In genomic region chr20:32354592-32355416, GRCh38 we compare ENCODE assay signal across 9 cellular contexts. TPM values are rescaled to one million over a fixed set of nuclear protein-coding genes. Genes with fewer than 3 reads are reported as not detected.
DNase-seq lines count a peak whose midpoint lies in the region; ATAC-seq lines count a peak whose summit lies in the region.
"Had no signal": no experiment of that assay in that cellular context is flagged by ENCODE, and none has a peak within 500 bp of the region (broad histone marks: within the 10 kb centered on the region; RNA-seq: fewer than 3 reads in every experiment).

No MANE protein-coding gene starts in this region.

- peaks cover 36% of the 10 kb centered on the region for H3K4me1 ChIP-seq in CD4-positive, CD25-positive, alpha-beta regulatory T cell (ENCODE audit: control insufficient read depth, insufficient read depth, low read length, poor library complexity, severe bottlenecking)
- H3K4me1 ChIP-seq in SJSA1 (replicated peaks) (peaks cover 47% of the 10 kb centered on the region), aorta (ENCODE audit: control insufficient read depth in 1 of 2, insufficient read depth in 2 of 2, low read length in 2 of 2) (no peaks in the 10 kb centered on the region)

- intact Hi-C loops in aorta (cut with DNase I): loop anchor here (5.0 to 10.0 kb wide), 3 partner anchors 90 to 150 kb away; partner anchors contain the start of genes PLAGL2 (in 1 of the 2) and POFUT1 (in 1 of the 2)

- H3K4me1 Mint-ChIP-seq in CD4-positive, CD25-positive, alpha-beta regulatory T cell: peaks cover 12 to 32% (median 23%) of the 10 kb centered on the region in 4 donors

- peak overlapping the region; percentile 38 to 90 (median 71) for H3K27ac Mint-ChIP-seq in CD4-positive, CD25-positive, alpha-beta regulatory T cell

- peaks cover 0 to 2% (median 0%) of the 10 kb centered on the region in 7 donors for H3K9me3 Mint-ChIP-seq in CD4-positive, CD25-positive, alpha-beta regulatory T cell

- WGBS in aorta, 2 donors: 64 to 68% methylated on average over 2 of the region's 2 CpGs

- no peaks in the 10 kb centered on the region for H3K9me3 ChIP-seq in CD4-positive, CD25-positive, alpha-beta regulatory T cell (ENCODE audit: control insufficient read depth in 2 of 2, low read length in 2 of 2)
- no peaks in the 10 kb centered on the region for H3K9me3 ChIP-seq in SJSA1 (replicated peaks)
- no peaks in the 10 kb centered on the region for H3K9me3 ChIP-seq in aorta (ENCODE audit: control insufficient read depth, low read length)

- no peaks in the 10 kb centered on the region for H3K36me3 ChIP-seq in CD4-positive, CD25-positive, alpha-beta regulatory T cell (ENCODE audit: control insufficient read depth, insufficient read depth, low read length)
- peaks cover 10% of the 10 kb centered on the region for H3K36me3 ChIP-seq in SJSA1
- no peaks in the 10 kb centered on the region for H3K36me3 ChIP-seq in aorta (ENCODE audit: control insufficient read depth in 1 of 2, insufficient read depth in 2 of 2, low read length in 1 of 2)

- peaks cover 3% of the 10 kb centered on the region for H3K36me3 Mint-ChIP-seq in CD4-positive, CD25-positive, alpha-beta regulatory T cell

- no peaks in the 10 kb centered on the region for H3K27me3 ChIP-seq in CD4-positive, CD25-positive, alpha-beta regulatory T cell (ENCODE audit: control insufficient read depth, insufficient read depth, low read length)
- H3K27me3 ChIP-seq in SJSA1 (replicated peaks) (no peaks in the 10 kb centered on the region), aorta (ENCODE audit: control insufficient read depth in 1 of 2, insufficient read depth in 2 of 2, low read length in 1 of 2) (no peaks in the 10 kb centered on the region)

- no peak overlapping the region for H3K4me3 ChIP-seq in CD4-positive, CD25-positive, alpha-beta regulatory T cell (ENCODE audit: low read depth, low read length)
- no peak overlapping the region for H3K4me3 ChIP-seq in SJSA1
- no peak overlapping the region for H3K4me3 ChIP-seq in aorta (ENCODE audit: low read length in 2 of 2)

- peak overlapping the region; percentile 98 for H3K27ac ChIP-seq in CD4-positive, CD25-positive, alpha-beta regulatory T cell (ENCODE audit: insufficient read depth, low read length, poor library complexity, severe bottlenecking)
- H3K27ac ChIP-seq in SJSA1 (peak overlapping the region; percentile 98), aorta (ENCODE audit: low read depth in 1 of 2, low read length in 2 of 2) (peak overlapping the region in 1 of 2 donors; percentile 6), substantia nigra (ENCODE audit: low read depth, low read length, poor library complexity, severe bottlenecking) (no peak overlapping the region)
- H3K27ac ChIP-seq: KMS-11 had no signal

- peak in 1 of 3 donors; percentile 87 for DNase-seq in CD4-positive, CD25-positive, alpha-beta regulatory T cell
- DNase-seq in SJSA1 (ENCODE audit: low read depth in 1 of 2, low spot score in 2 of 2) (peak; percentile 82 to 88), hepatic stellate cell (ENCODE audit: low spot score) (peak; percentile 44), globus pallidus (ENCODE audit: low spot score) (no peak), aorta (no peak), substantia nigra (lab: John Stamatoyannopoulos, UW) (no peak), NCI-H1048 (lab: John Stamatoyannopoulos, UW) (no peak)

- peak overlapping the region in 1 of 4 donors; percentile 81 for H3K4me3 Mint-ChIP-seq in CD4-positive, CD25-positive, alpha-beta regulatory T cell

- no peak for ATAC-seq in CD4-positive, CD25-positive, alpha-beta regulatory T cell (ENCODE audit: low read depth in 2 of 2)
- ATAC-seq in GM19395 (IDR thresholded peaks at IDR 0.05; ENCODE audit: unreplicated experiment) (peak; percentile 32), aorta (ENCODE audit: low FRiP score) (no peak)

- H3K27me3 Mint-ChIP-seq in CD4-positive, CD25-positive, alpha-beta regulatory T cell: no peaks in the 10 kb centered on the region

RNA-seq across cellular contexts. Expression of gene ASXL1, which starts 3.3 kb away (rescaled TPM):
- total RNA-seq in CD4-positive, CD25-positive, alpha-beta regulatory T cell: 314 TPM
- polyA plus RNA-seq in CD4-positive, CD25-positive, alpha-beta regulatory T cell: 10 to 100 TPM; 15.0 to 28.3 (median 21.1) TPM
- 19.9 and 35.2 TPM in 2 replicates for total RNA-seq in SJSA1 (2014; rRNA removed; shearing (Covaris generic))
- 100 to 1,000 TPM in 1 of 2 donors, 10 to 100 TPM in 1; 92.5 to 102 TPM for total RNA-seq in aorta
- 10 to 100 TPM; 18.0 to 51.7 TPM for polyA plus RNA-seq in aorta

Comparison
In these comparisons a context has a peak if more than half of its experiments do, and no peak if none do; other contexts are left out.
1. DNase-seq: peak in SJSA1 (2 of 2) and hepatic stellate cell (single experiment); none in globus pallidus (single experiment), aorta (0 of 2), substantia nigra (0 of 49) and NCI-H1048 (single experiment).